In the genomic region with DNA sequence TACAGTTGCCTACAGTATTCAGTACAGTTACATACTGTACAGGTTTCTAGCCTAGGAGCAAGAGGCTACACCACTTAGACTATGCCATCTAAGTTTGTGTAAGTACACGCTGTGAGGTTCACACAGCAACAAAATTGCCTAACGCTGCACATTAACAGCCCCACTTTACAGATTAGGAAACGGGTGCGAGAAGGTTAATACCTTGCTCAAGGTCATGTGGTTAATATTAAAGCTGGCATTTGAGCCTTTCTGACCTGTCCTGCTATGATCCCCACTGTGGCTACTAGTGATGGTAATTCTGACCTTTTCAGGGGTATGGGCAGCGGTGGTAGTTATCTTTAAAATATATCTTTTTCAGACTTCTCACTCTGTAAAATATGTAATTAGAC, we compare ENCODE assay signal across 9 cellular contexts. TPM values are rescaled to one million over a fixed set of nuclear protein-coding genes. Genes with fewer than 3 reads are reported as not detected.
A peak's percentile ranks its signal among the peaks of the same experiment; 100 is the strongest.
DNase-seq lines count a peak whose midpoint lies in the region; ATAC-seq, FAIRE-seq and TF ChIP-seq lines count a peak whose summit lies in the region.
"Had no signal": no experiment of that assay in that cellular context is flagged by ENCODE, and none has a peak within 500 bp of the region (broad histone marks: within the 10 kb centered on the region; RNA-seq: fewer than 3 reads in every experiment).

No MANE protein-coding gene starts in this region.

- peak overlapping the region; percentile 89 for H3K4me2 ChIP-seq in A549

- POLR2A ChIA-PET in A549 (lab: Yijun Ruan, JAX), result no interaction called here

- CTCF ChIA-PET in A549 (lab: Yijun Ruan, JAX), result interaction anchor here (0.9 to 2.8 kb wide), 7 partner anchors 9 to 52 kb away, joined by 3 to 16 read pairs (median 4); no protein-coding TSS in a partner anchor

- no peak for TF ChIP-seq POLR2A in A549 (IDR thresholded peaks at IDR 0.05; ENCODE audit: low read length)

- no peaks in the 10 kb centered on the region for H3K9me3 ChIP-seq in A549
- no peaks in the 10 kb centered on the region for H3K9me3 ChIP-seq in mesodermal cell (ENCODE audit: control insufficient read depth, low read length)

- in situ Hi-C loops in brain microvascular endothelial cell (cut with HindIII; ENCODE audit: low pct_ligation_motif_present, low sequenced_read_pairs), result no loop called here

- H3K4me1 ChIP-seq in A549 (peaks cover 62% of the 10 kb centered on the region), mesodermal cell (ENCODE audit: control insufficient read depth, insufficient read depth, low read length, poor library complexity, severe bottlenecking) (peaks cover 67% of the 10 kb centered on the region)

- TF ChIP-seq CTCF in A549 (IDR thresholded peaks at IDR 0.05), result no peak
- TF ChIP-seq CTCF in HL-60 (IDR thresholded peaks at IDR 0.05; ENCODE audit: insufficient read depth, low read length), result no peak
- TF ChIP-seq CTCF in brain microvascular endothelial cell (IDR thresholded peaks at IDR 0.05; ENCODE audit: low read depth, low read length, missing control alignments), result no peak

- H3K36me3 ChIP-seq in brain microvascular endothelial cell (replicated peaks), result peaks cover 9% of the 10 kb centered on the region
- peaks cover 18% of the 10 kb centered on the region for H3K36me3 ChIP-seq in mesodermal cell (ENCODE audit: control insufficient read depth, insufficient read depth, low read length)

- no peak overlapping the region for H3K4me3 ChIP-seq in A549
- H3K4me3 ChIP-seq in HL-60 (replicated peaks; ENCODE audit: insufficient read depth, low read length), result peak overlapping the region; percentile 14; the same call in 1 of the 2 replicates
- no peak overlapping the region for H3K4me3 ChIP-seq in brain microvascular endothelial cell (ENCODE audit: low read depth, low read length)
- H3K4me3 ChIP-seq in mesodermal cell (ENCODE audit: extremely low read depth, insufficient read depth, low read length, poor library complexity, severe bottlenecking), result no peak overlapping the region
- H3K4me3 ChIP-seq: lung had no signal

- no peak for DNase-seq in A549 (ENCODE audit: low read depth in 1 of 2, low spot score in 1 of 2)
- peak; percentile 63 to 77 for DNase-seq in HL-60 (ENCODE audit: low read depth in 1 of 2, low spot score in 1 of 2)
- DNase-seq in brain microvascular endothelial cell, result no peak
- DNase-seq in DMS 273 treated with DMSO at 0.1 percent for 48 hours (lab: John Stamatoyannopoulos, UW), result no peak
- DNase-seq in HuH-7 (ENCODE audit: low spot score), result no peak

- no peak for TF ChIP-seq RAD21 in A549 (conservative IDR thresholded peaks at IDR 0.05 in 1 of 2, IDR thresholded peaks at IDR 0.05 in 1 of 2)

- H3K27ac ChIP-seq in A549, result peak overlapping the region in 1 of 2 experiments; percentile 77; a peak in 3 of 6 replicates
- peak overlapping the region; percentile 83 for H3K27ac ChIP-seq in HL-60 (replicated peaks)
- peak overlapping the region; percentile 80 for H3K27ac ChIP-seq in brain microvascular endothelial cell
- peak overlapping the region; percentile 34 for H3K27ac ChIP-seq in mesodermal cell (ENCODE audit: low read depth, low read length, severe bottlenecking)

- no peak for TF ChIP-seq EP300 in A549 (IDR thresholded peaks at IDR 0.05)

- no peaks in the 10 kb centered on the region for H3K27me3 ChIP-seq in HL-60 (ENCODE audit: insufficient read depth, poor library complexity, severe bottlenecking)
- H3K27me3 ChIP-seq in brain microvascular endothelial cell (replicated peaks), result no peaks in the 10 kb centered on the region

- 73% methylated on average over 5 of the region's 5 CpGs for WGBS in A549 (ENCODE audit: missing lambda C conversion rate)
- WGBS in mesodermal cell (ENCODE audit: insufficient coverage in 2 of 2), 2 experiments, result 88 to 93% methylated on average over 2 to 3 of the region's 5 CpGs

- FAIRE-seq in A549 (lab: Jason Lieb, UNC), result no peak

- ATAC-seq in A549 (no peak), HG02571 (IDR thresholded peaks at IDR 0.05; ENCODE audit: unreplicated experiment) (no peak), HG03520 (IDR thresholded peaks at IDR 0.05; ENCODE audit: unreplicated experiment) (no peak)

TF ChIP-seq in A549, 52 proteins besides CTCF, POLR2A, EP300 and RAD21:
- TF ChIP-seq, protein P1, sequence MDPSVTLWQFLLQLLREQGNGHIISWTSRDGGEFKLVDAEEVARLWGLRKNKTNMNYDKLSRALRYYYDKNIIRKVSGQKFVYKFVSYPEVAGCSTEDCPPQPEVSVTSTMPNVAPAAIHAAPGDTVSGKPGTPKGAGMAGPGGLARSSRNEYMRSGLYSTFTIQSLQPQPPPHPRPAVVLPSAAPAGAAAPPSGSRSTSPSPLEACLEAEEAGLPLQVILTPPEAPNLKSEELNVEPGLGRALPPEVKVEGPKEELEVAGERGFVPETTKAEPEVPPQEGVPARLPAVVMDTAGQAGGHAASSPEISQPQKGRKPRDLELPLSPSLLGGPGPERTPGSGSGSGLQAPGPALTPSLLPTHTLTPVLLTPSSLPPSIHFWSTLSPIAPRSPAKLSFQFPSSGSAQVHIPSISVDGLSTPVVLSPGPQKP (IDR thresholded peaks at IDR 0.05; ENCODE audit: low read depth, low read length), result no peak
- TF ChIP-seq FOSB (CRISPR knock-in tag; IDR thresholded peaks at IDR 0.05) (no peak), CHD2 (IDR thresholded peaks at IDR 0.05; ENCODE audit: low read length, partially characterized antibody) (no peak), ESRRA (IDR thresholded peaks at IDR 0.05; ENCODE audit: borderline replicate concordance, low read length) (no peak), SREBF2 (IDR thresholded peaks at IDR 0.05) (no peak), NPAS2 (CRISPR knock-in tag; IDR thresholded peaks at IDR 0.05; ENCODE audit: borderline replicate concordance) (no peak), SMC3 (IDR thresholded peaks at IDR 0.05) (no peak)
- TF ChIP-seq, protein P2, sequence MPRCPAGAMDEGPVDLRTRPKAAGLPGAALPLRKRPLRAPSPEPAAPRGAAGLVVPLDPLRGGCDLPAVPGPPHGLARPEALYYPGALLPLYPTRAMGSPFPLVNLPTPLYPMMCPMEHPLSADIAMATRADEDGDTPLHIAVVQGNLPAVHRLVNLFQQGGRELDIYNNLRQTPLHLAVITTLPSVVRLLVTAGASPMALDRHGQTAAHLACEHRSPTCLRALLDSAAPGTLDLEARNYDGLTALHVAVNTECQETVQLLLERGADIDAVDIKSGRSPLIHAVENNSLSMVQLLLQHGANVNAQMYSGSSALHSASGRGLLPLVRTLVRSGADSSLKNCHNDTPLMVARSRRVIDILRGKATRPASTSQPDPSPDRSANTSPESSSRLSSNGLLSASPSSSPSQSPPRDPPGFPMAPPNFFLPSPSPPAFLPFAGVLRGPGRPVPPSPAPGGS (IDR thresholded peaks at IDR 0.05), result no peak
- TF ChIP-seq, protein P3, sequence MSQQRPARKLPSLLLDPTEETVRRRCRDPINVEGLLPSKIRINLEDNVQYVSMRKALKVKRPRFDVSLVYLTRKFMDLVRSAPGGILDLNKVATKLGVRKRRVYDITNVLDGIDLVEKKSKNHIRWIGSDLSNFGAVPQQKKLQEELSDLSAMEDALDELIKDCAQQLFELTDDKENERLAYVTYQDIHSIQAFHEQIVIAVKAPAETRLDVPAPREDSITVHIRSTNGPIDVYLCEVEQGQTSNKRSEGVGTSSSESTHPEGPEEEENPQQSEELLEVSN (IDR thresholded peaks at IDR 0.05; ENCODE audit: borderline replicate concordance, low read depth), result no peak
- TF ChIP-seq, protein P4, sequence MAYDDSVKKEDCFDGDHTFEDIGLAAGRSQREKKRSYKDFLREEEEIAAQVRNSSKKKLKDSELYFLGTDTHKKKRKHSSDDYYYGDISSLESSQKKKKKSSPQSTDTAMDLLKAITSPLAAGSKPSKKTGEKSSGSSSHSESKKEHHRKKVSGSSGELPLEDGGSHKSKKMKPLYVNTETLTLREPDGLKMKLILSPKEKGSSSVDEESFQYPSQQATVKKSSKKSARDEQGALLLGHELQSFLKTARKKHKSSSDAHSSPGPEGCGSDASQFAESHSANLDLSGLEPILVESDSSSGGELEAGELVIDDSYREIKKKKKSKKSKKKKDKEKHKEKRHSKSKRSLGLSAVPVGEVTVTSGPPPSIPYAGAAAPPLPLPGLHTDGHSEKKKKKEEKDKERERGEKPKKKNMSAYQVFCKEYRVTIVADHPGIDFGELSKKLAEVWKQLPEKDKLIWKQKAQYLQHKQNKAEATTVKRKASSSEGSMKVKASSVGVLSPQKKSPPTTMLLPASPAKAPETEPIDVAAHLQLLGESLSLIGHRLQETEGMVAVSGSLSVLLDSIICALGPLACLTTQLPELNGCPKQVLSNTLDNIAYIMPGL (CRISPR knock-in tag; IDR thresholded peaks at IDR 0.05; ENCODE audit: borderline replicate concordance), result no peak
TF ChIP-seq in A549: peak in this region for 0.

RNA-seq across cellular contexts. Expression of a gene that starts 20.9 kb away (rescaled TPM):
- 18.4 and 20.1 TPM in 2 replicates for polyA plus RNA-seq in A549 (2011; rRNA removed)
- 12.9 and 16.6 TPM in 2 replicates for polyA plus RNA-seq in A549 (2012; cell fraction: cytosol; rRNA removed)
- polyA plus RNA-seq in A549 (2012; cell fraction: nucleus; rRNA removed), result 16.8 and 19.9 TPM in 2 replicates
- 13.2 to 15.2 TPM (median 14.6 TPM) in 3 replicates for polyA plus RNA-seq in A549 (2017; fragmentation: RNase III; extraction: RNeasy Plus Mini Kit Qiagen cat#74134 plus additional on column Dnase treatment)
- 20.2 and 24.6 TPM in 2 replicates for polyA minus RNA-seq in A549 (2011; rRNA and poly(A)+ RNA removed)
- 20.4 TPM for polyA plus RNA-seq in mesodermal cell (2013, experiment 1 of 2)
- polyA plus RNA-seq in mesodermal cell (2013, experiment 2 of 2), result 18.7 TPM

RNA-seq across cellular contexts. Expression of a gene that starts 34.3 kb away (rescaled TPM):
- polyA plus RNA-seq in A549 (2011; rRNA removed) (0.22 and 0.35 TPM in 2 replicates), A549 (2017; fragmentation: RNase III; extraction: RNeasy Plus Mini Kit Qiagen cat#74134 plus additional on column Dnase treatment) (0.16 to 0.30 TPM (median 0.29 TPM) in 3 replicates)
- 0.44 and 0.53 TPM in 2 replicates for polyA plus RNA-seq in A549 (2012; cell fraction: cytosol; rRNA removed)
- polyA plus RNA-seq in A549 (2012; cell fraction: nucleus; rRNA removed), result 1.4 and 3.1 TPM in 2 replicates
- polyA minus RNA-seq in A549 (2011; rRNA and poly(A)+ RNA removed), result 0.44 and 0.62 TPM in 2 replicates
- polyA plus RNA-seq in mesodermal cell (2013, experiment 1 of 2), result 25.9 TPM
- 16.1 TPM for polyA plus RNA-seq in mesodermal cell (2013, experiment 2 of 2)

Comparison
In these comparisons a context has a peak if more than half of its experiments do, and no peak if none do; other contexts are left out.
1. DNase-seq: peak in HL-60 (2 of 2); none in A549 (0 of 2), brain microvascular endothelial cell (single experiment), DMS 273 treated with DMSO at 0.1 percent for 48 hours (single experiment) and HuH-7 (single experiment).